In genomic region chr9:111078391-111079038, GRCh38 we compare ENCODE assay signal across 15 cellular contexts. TPM values are rescaled to one million over a fixed set of nuclear protein-coding genes. Genes with fewer than 3 reads are reported as not detected.
DNase-seq lines count a peak whose midpoint lies in the region; ATAC-seq and TF ChIP-seq lines count a peak whose summit lies in the region.
"Had no signal": no experiment of that assay in that cellular context is flagged by ENCODE, and none has a peak within 500 bp of the region (broad histone marks: within the 10 kb centered on the region; RNA-seq: fewer than 3 reads in every experiment).

No MANE protein-coding gene starts in this region.

- H3K9me3 ChIP-seq in neutrophil (no peaks in the 10 kb centered on the region), mucosa of descending colon (no peaks in the 10 kb centered on the region)
- H3K9me3 ChIP-seq: SJSA1, thoracic aorta had no signal

- intact Hi-C loops in mucosa of descending colon (cut with DNase I, micrococcal nuclease): no loop called here

- no peaks in the 10 kb centered on the region for H3K9me3 Mint-ChIP-seq in glutamatergic neuron (ENCODE audit: unreplicated experiment)

- no peaks in the 10 kb centered on the region for H3K36me3 ChIP-seq in neutrophil
- no peaks in the 10 kb centered on the region for H3K36me3 ChIP-seq in mucosa of descending colon (ENCODE audit: low read depth)
- H3K36me3 ChIP-seq: SJSA1, thoracic aorta had no signal

- H3K27ac ChIP-seq in neutrophil: peak overlapping the region; percentile 92
- H3K27ac ChIP-seq: coronary artery, foreskin keratinocyte, SJSA1, thoracic aorta had no signal

- ATAC-seq in GM18519 (IDR thresholded peaks at IDR 0.05; ENCODE audit: low FRiP score, unreplicated experiment) (peak; percentile 51), HG02759 (IDR thresholded peaks at IDR 0.05; ENCODE audit: unreplicated experiment) (peak; percentile 45), mucosa of descending colon (no peak)
- ATAC-seq: foreskin keratinocyte, natural killer cell had no signal

- no peaks in the 10 kb centered on the region for H3K4me1 Mint-ChIP-seq in glutamatergic neuron (ENCODE audit: low read depth, unreplicated experiment)

- H3K27ac Mint-ChIP-seq in glutamatergic neuron (ENCODE audit: unreplicated experiment): no peak overlapping the region
- H3K27ac Mint-ChIP-seq: natural killer cell had no signal

- H3K4me1 ChIP-seq in neutrophil (ENCODE audit: control insufficient read depth in 1 of 2, insufficient read depth in 1 of 2, low read depth in 1 of 2, low read length in 1 of 2) (peaks cover 54 to 57% of the 10 kb centered on the region in 2 experiments), mucosa of descending colon (ENCODE audit: low read depth) (no peaks in the 10 kb centered on the region)
- H3K4me1 ChIP-seq: foreskin keratinocyte, SJSA1 had no signal

- no peak for TF ChIP-seq CTCF in neutrophil (IDR thresholded peaks at IDR 0.05)
- no peak for TF ChIP-seq CTCF in mucosa of descending colon (IDR thresholded peaks at IDR 0.05)
- TF ChIP-seq CTCF in glutamatergic neuron (IDR thresholded peaks at IDR 0.05; ENCODE audit: partially characterized antibody, unreplicated experiment): no peak

- DNase-seq in NOMO-1 (lab: John Stamatoyannopoulos, UW; ENCODE audit: unreplicated experiment in 2 of 2) (peak; percentile 36 to 77), mucosa of descending colon (no peak), glutamatergic neuron (no peak), epidermal melanocyte (ENCODE audit: insufficient read length, low spot score) (no peak)
- DNase-seq in stimulated activated CD4-positive, alpha-beta T cell treated with anti-CD3 and anti-CD28 coated beads, Interleukin-15, amount 100 ng/mL, for 24 hours: no peak
- DNase-seq: foreskin keratinocyte, natural killer cell, NCI-H1436, NCI-H774 had no signal

- H3K36me3 Mint-ChIP-seq in glutamatergic neuron (ENCODE audit: unreplicated experiment): no peaks in the 10 kb centered on the region
- H3K36me3 Mint-ChIP-seq: natural killer cell had no signal

- no peaks in the 10 kb centered on the region for H3K27me3 ChIP-seq in neutrophil
- H3K27me3 ChIP-seq: foreskin keratinocyte, SJSA1 had no signal

- no peak overlapping the region for H3K4me3 Mint-ChIP-seq in glutamatergic neuron (ENCODE audit: unreplicated experiment)
- H3K4me3 Mint-ChIP-seq: natural killer cell had no signal

- H3K4me3 ChIP-seq in neutrophil (ENCODE audit: low read depth in 1 of 2, low read length in 1 of 2) (peak overlapping the region in 1 of 2 experiments; percentile 9), mucosa of descending colon (no peak overlapping the region)
- H3K4me3 ChIP-seq: coronary artery, SJSA1, thoracic aorta had no signal

- no peaks in the 10 kb centered on the region for H3K27me3 Mint-ChIP-seq in glutamatergic neuron (ENCODE audit: unreplicated experiment)

RNA-seq across cellular contexts. Expression of gene LPAR1, which starts 40.2 kb away (rescaled TPM):
- total RNA-seq in mucosa of descending colon (10 to 100 TPM; 27.5 to 44.9 (median 30.3) TPM), glutamatergic neuron (ENCODE audit: unreplicated experiment) (0.56 TPM)

Comparison
In these comparisons a context has a peak if more than half of its experiments do, and no peak if none do; other contexts are left out.
1. DNase-seq: peak in NOMO-1 (2 of 2); none in mucosa of descending colon (0 of 3), glutamatergic neuron (single experiment), epidermal melanocyte (single experiment) and stimulated activated CD4-positive, alpha-beta T cell treated with anti-CD3 and anti-CD28 coated beads, Interleukin-15, amount 100 ng/mL, for 24 hours (single experiment).
2. RNA of gene LPAR1, which starts 40.2 kb away (total RNA-seq): 27.5 to 44.9 TPM in mucosa of descending colon; 0.56 TPM in glutamatergic neuron (single experiment); every median in the first group is over 10 times any median in the second.